11 cellular contexts compared by ENCODE assay signal in the genomic region with DNA sequence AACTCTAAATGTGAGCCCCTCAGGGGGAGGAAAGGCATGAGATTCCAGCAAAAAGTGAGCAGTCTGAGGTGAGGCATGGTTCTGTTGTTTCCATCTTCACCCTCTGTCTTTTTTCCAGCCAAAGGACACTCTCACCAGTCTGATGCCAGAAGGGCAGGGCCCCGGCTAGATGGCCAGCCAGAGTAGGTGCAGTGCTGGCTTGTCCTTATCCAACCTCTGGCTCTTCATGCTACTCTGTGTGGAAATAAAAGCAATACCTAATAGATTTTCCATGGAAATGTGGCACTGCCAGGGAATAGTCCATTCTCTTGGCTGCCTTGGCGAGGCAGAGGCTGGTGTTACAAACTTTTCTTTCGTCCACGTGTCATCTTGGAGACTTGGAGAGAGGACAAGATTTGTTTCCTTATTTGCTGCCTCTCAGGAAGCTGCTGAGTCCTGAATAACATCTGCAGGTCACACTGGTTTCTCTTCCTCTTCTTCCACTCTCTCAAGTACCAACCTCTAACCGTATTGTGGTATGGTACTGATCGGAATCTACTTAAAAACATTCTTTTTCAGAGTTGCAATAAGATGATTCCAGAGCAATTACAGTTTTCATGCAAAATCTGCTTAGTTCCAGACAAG. TPM values are rescaled to one million over a fixed set of nuclear protein-coding genes. Genes with fewer than 3 reads are reported as not detected.
DNase-seq lines count a peak whose midpoint lies in the region; ATAC-seq and TF ChIP-seq lines count a peak whose summit lies in the region.
"Had no signal": no experiment of that assay in that cellular context is flagged by ENCODE, and none has a peak within 500 bp of the region (broad histone marks: within the 10 kb centered on the region; RNA-seq: fewer than 3 reads in every experiment).

No MANE protein-coding gene starts in this region.

- H3K23me2 ChIP-seq in H9 (ENCODE audit: insufficient read length, low read depth, low read length, poor library complexity, severe bottlenecking), result no peaks in the 10 kb centered on the region

- no peak overlapping the region for H3K4me3 Mint-ChIP-seq in H9

- no peaks in the 10 kb centered on the region for H4K20me1 ChIP-seq in H9 (ENCODE audit: control insufficient read depth, insufficient read depth, insufficient read length)

- H3K4me3 ChIP-seq in heart right ventricle, result no peak overlapping the region
- no peak overlapping the region for H3K4me3 ChIP-seq in mesendoderm (ENCODE audit: low read length)
- H3K4me3 ChIP-seq: hepatocyte had no signal

- no peaks in the 10 kb centered on the region for H3K27me3 Mint-ChIP-seq in H9 (ENCODE audit: low read depth)

- H3K9me3 Mint-ChIP-seq in H9, result no peaks in the 10 kb centered on the region

- H2AK5ac ChIP-seq in mesendoderm (ENCODE audit: low read length), result no peak overlapping the region
- no peak overlapping the region for H2AK5ac ChIP-seq in H9 (ENCODE audit: insufficient read length, low read length)

- no peak overlapping the region for H3T11ph ChIP-seq in H9 (ENCODE audit: low read length)

- peaks cover 0 to 27% (median 0%) of the 10 kb centered on the region in 9 donors for H3K36me3 ChIP-seq in heart right ventricle
- H3K36me3 ChIP-seq in mesendoderm (ENCODE audit: control insufficient read depth, insufficient read depth, low read length), result no peaks in the 10 kb centered on the region

- peaks cover 2 to 8% (median 4%) of the 10 kb centered on the region in 3 experiments; a peak in 3 of 7 replicates for H3K36me3 Mint-ChIP-seq in H9 (ENCODE audit: insufficient read depth in 1 of 3, low read depth in 3 of 3)

- H3K4me1 ChIP-seq in heart right ventricle, result peaks cover 5 to 38% (median 25%) of the 10 kb centered on the region in 9 donors
- H3K4me1 ChIP-seq in mesendoderm (ENCODE audit: control insufficient read depth, low read depth, low read length), result no peaks in the 10 kb centered on the region
- no peaks in the 10 kb centered on the region for H3K4me1 ChIP-seq in H9 (ENCODE audit: insufficient read depth, low read length)

- H4K8ac ChIP-seq in mesendoderm (ENCODE audit: low read depth, low read length) (no peak overlapping the region), H9 (replicated peaks; ENCODE audit: insufficient read length, low read depth, low read length) (no peak overlapping the region)

- no peak overlapping the region for H3K18ac ChIP-seq in mesendoderm (ENCODE audit: low read length)
- no peak overlapping the region for H3K18ac ChIP-seq in H9 (ENCODE audit: insufficient read length, low read depth, low read length)

- WGBS in heart right ventricle, 2 donors, result 52 to 65% methylated on average over 6 of the region's 6 CpGs
- WGBS in mesendoderm (ENCODE audit: extremely low coverage, insufficient coverage, low lambda C conversion rate), result no CpG with 5 or more reads among the region's 6 CpGs
- no CpG with 5 or more reads among the region's 6 CpGs for whole genome bisulfite sequencing in H9 (ENCODE audit: extremely low coverage, insufficient read length, low lambda C conversion rate)

- no peak overlapping the region for H4K91ac ChIP-seq in H9 (ENCODE audit: insufficient read length, low read depth, low read length)

- H3K9ac ChIP-seq in mesendoderm (ENCODE audit: low read length) (no peak overlapping the region), H9 (ENCODE audit: extremely low read depth, insufficient read length, low read length) (no peak overlapping the region)

- H3K9me3 ChIP-seq in heart right ventricle (no peaks in the 10 kb centered on the region), H9 (ENCODE audit: control insufficient read depth, low read depth, low read length) (no peaks in the 10 kb centered on the region)

- H2BK5ac ChIP-seq in mesendoderm (ENCODE audit: low read length), result no peak overlapping the region
- H2BK5ac ChIP-seq in H9 (ENCODE audit: insufficient read length, low read length), result no peak overlapping the region

- no peak overlapping the region for H4K5ac ChIP-seq in mesendoderm (ENCODE audit: low read length)
- no peak overlapping the region for H4K5ac ChIP-seq in H9 (ENCODE audit: insufficient read length, low read depth, low read length)

- H2BK12ac ChIP-seq in H9 (ENCODE audit: insufficient read length, low read depth, low read length), result no peak overlapping the region

- no peak overlapping the region for H3K23ac ChIP-seq in mesendoderm (ENCODE audit: low read length)
- H3K23ac ChIP-seq in H9 (ENCODE audit: insufficient read length, low read depth, low read length), result no peak overlapping the region

- H3K14ac ChIP-seq in H9 (ENCODE audit: insufficient read depth, low read length), result no peak overlapping the region

- no peak overlapping the region for H2AFZ ChIP-seq in H9 (ENCODE audit: low read length)
- H2AFZ ChIP-seq: hepatocyte had no signal

- H2BK120ac ChIP-seq in mesendoderm (ENCODE audit: low read depth, low read length) (no peak overlapping the region), H9 (ENCODE audit: low read depth, low read length, poor library complexity, severe bottlenecking) (no peak overlapping the region)

- no peak overlapping the region for H3K4ac ChIP-seq in mesendoderm (ENCODE audit: low read depth, low read length)
- H3K4ac ChIP-seq in H9 (ENCODE audit: low read depth, low read length), result no peak overlapping the region

- H3K4me2 ChIP-seq in mesendoderm (ENCODE audit: low read length) (no peak overlapping the region), H9 (ENCODE audit: insufficient read depth, insufficient read length, low read length) (no peak overlapping the region)
- H3K4me2 ChIP-seq: hepatocyte had no signal

- H2BK20ac ChIP-seq in H9 (ENCODE audit: low read depth, low read length, poor library complexity, severe bottlenecking), result no peak overlapping the region

- DNase-seq in heart right ventricle, result no peak
- DNase-seq in islet precursor cell, result no peak
- DNase-seq in mesendoderm, result no peak
- no peak for DNase-seq in NCI-H82 (lab: John Stamatoyannopoulos, UW)
- no peak for DNase-seq in H9
- DNase-seq: retina, SHP77 treated with DMSO at 0.1 percent for 48 hours had no signal

- no peaks in the 10 kb centered on the region for H3K79me2 ChIP-seq in mesendoderm (ENCODE audit: control insufficient read depth, insufficient read depth, low read length)
- H3K79me2 ChIP-seq in H9 (ENCODE audit: insufficient read depth, low read length), result no peaks in the 10 kb centered on the region
- H3K79me2 ChIP-seq: hepatocyte had no signal

- H2BK15ac ChIP-seq in mesendoderm (replicated peaks; ENCODE audit: low read depth) (no peak overlapping the region), H9 (ENCODE audit: low read depth, low read length) (no peak overlapping the region)

- ATAC-seq in GM18498 (IDR thresholded peaks at IDR 0.05; ENCODE audit: unreplicated experiment), result peak; percentile 94
- peak; percentile 81 for ATAC-seq in GM21528 (IDR thresholded peaks at IDR 0.05; ENCODE audit: low FRiP score, unreplicated experiment)
- peak; percentile 73 for ATAC-seq in HG03571 (IDR thresholded peaks at IDR 0.05; ENCODE audit: unreplicated experiment)
- peak in 5 of 8 donors; percentile 26 to 59 (median 48) for ATAC-seq in heart right ventricle

- peak overlapping the region in 1 of 10 donors; percentile 12 for H3K27ac ChIP-seq in heart right ventricle
- no peak overlapping the region for H3K27ac ChIP-seq in mesendoderm (ENCODE audit: low read depth, low read length)
- no peak overlapping the region for H3K27ac ChIP-seq in H9 (ENCODE audit: insufficient read length, low read depth, low read length)
- H3K27ac ChIP-seq: hepatocyte had no signal

- H3K79me1 ChIP-seq in mesendoderm (ENCODE audit: low read length), result no peaks in the 10 kb centered on the region
- no peaks in the 10 kb centered on the region for H3K79me1 ChIP-seq in H9 (ENCODE audit: insufficient read depth, low read depth, low read length, poor library complexity, severe bottlenecking)

- peak overlapping the region in 1 of 3 experiments; percentile 42; a peak in 1 of 7 replicates for H3K27ac Mint-ChIP-seq in H9

- no peak for TF ChIP-seq CTCF in heart right ventricle (IDR thresholded peaks at IDR 0.05)
- TF ChIP-seq CTCF in H9 (conservative IDR thresholded peaks at IDR 0.05), result no peak

- H3K27me3 ChIP-seq in heart right ventricle (no peaks in the 10 kb centered on the region), mesendoderm (ENCODE audit: insufficient read depth, low read length, poor library complexity) (no peaks in the 10 kb centered on the region), H9 (ENCODE audit: insufficient read depth, low read length) (no peaks in the 10 kb centered on the region)
- H3K27me3 ChIP-seq: hepatocyte had no signal

- H3K56ac ChIP-seq in mesendoderm (ENCODE audit: low read length) (no peak overlapping the region), H9 (ENCODE audit: insufficient read length, low read depth, low read length) (no peak overlapping the region)

- intact Hi-C loops in heart right ventricle (cut with DNase I), result loop anchor here in 2 of 10 donors (10.0 kb wide), 3 partner anchors 117 to 237 kb away; a partner anchor contains a TSS

- H3K4me1 Mint-ChIP-seq in H9, result no peaks in the 10 kb centered on the region

RNA-seq across cellular contexts. Expression of a gene that starts 17.1 kb away (rescaled TPM):
- total RNA-seq in heart right ventricle (under 1 TPM in 9 of 10 donors, not detected in 1; 0.15 to 0.85 (median 0.37) TPM), H9 (2021) (5.7 and 8.7 TPM in 2 replicates)
- polyA plus RNA-seq in heart right ventricle, result 1 to 10 TPM; 1.2 to 1.4 TPM
- polyA plus RNA-seq in mesendoderm (2013, experiment 1 of 2), result 0.53 TPM
- 0.52 TPM for polyA plus RNA-seq in mesendoderm (2013, experiment 2 of 2)

RNA-seq across cellular contexts. Expression of a gene that starts 24.9 kb away (rescaled TPM):
- total RNA-seq in heart right ventricle (1 to 10 TPM in 1 of 10 donors, under 1 TPM in 4, not detected in 5; 0.19 to 1.0 (median 0.24) TPM), H9 (2021) (0.31 and 0.37 TPM in 2 replicates)
- under 1 TPM in 1 of 2 donors, not detected in 1; 0.07 TPM for polyA plus RNA-seq in heart right ventricle
- polyA plus RNA-seq in mesendoderm (2013, experiment 1 of 2), result 0.07 TPM
- 0.03 TPM for polyA plus RNA-seq in mesendoderm (2013, experiment 2 of 2)
- polyA plus RNA-seq: hepatocyte had no signal

RNA-seq across cellular contexts. Expression of a gene that starts 31.0 kb away (rescaled TPM):
- total RNA-seq in heart right ventricle (100 to 1,000 TPM in 7 of 10 donors, 10 to 100 TPM in 3; 90.7 to 137 (median 104) TPM), H9 (2021) (174 and 176 TPM in 2 replicates)
- 100 to 1,000 TPM in 1 of 2 donors, 10 to 100 TPM in 1; 23.8 to 114 TPM for polyA plus RNA-seq in heart right ventricle
- polyA plus RNA-seq in mesendoderm (2013, experiment 1 of 2), result 140 TPM
- polyA plus RNA-seq in mesendoderm (2013, experiment 2 of 2), result 139 TPM

RNA-seq across cellular contexts. Expression of a gene that starts 32.5 kb away (rescaled TPM):
- 100 to 1,000 TPM; 171 to 359 (median 287) TPM for total RNA-seq in heart right ventricle
- polyA plus RNA-seq in heart right ventricle, result 100 to 1,000 TPM; 291 to 570 TPM
- polyA plus RNA-seq in mesendoderm (2013, experiment 1 of 2), result 123 TPM
- polyA plus RNA-seq in mesendoderm (2013, experiment 2 of 2), result 123 TPM
- total RNA-seq in H9 (2021), result 130 and 144 TPM in 2 replicates

RNA-seq across cellular contexts. Expression of a gene that starts 32.6 kb away (rescaled TPM):
- total RNA-seq in heart right ventricle, result 10 to 100 TPM; 13.6 to 21.0 (median 16.2) TPM
- 1 to 10 TPM; 3.1 to 9.2 TPM for polyA plus RNA-seq in heart right ventricle
- polyA plus RNA-seq in mesendoderm (2013, experiment 1 of 2), result 8.1 TPM
- 8.4 TPM for polyA plus RNA-seq in mesendoderm (2013, experiment 2 of 2)
- 15.2 and 15.9 TPM in 2 replicates for total RNA-seq in H9 (2021)
